In the genomic region with DNA sequence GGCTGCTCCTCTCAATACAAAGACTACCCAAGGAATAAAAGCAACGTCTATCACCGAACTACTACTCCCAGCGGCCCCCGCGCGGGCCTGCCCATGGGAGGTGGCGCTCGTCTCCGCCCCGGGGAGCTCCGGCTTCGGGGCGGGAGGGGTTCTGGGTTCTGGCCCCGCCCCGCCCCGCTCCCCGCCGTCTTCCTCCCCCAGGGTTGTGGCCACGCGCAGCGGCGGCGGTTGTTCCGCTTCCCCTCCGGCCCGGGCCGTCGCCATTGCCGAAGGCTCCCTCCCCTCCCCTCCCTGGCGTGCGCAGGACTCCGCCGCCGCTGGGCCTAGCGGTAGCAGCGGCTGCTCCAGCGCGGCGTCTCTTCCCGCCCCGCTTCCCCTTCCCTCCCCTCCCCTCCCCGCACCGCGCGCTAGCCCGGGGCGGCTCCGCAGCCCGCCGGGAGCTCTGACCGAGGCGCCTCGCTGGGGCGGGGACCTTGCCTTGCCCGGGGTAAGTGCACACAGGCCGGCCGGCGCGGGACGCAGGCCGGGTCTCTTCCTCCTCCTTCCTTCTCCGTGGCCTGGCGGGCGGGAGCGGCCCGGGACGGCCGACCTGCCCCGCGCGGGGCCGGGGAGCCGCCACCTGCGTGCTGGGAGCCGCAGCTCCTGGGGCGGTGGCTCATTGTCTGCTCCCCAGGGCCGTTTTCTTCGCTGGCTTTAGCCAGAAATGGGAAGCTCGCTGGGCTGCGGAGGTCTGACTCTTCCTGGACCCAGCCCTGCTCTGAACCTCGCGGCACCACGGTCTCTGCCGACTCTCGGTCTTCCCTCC, we compare ENCODE assay signal across 8 cellular contexts.
DNase-seq lines count a peak whose midpoint lies in the region; ATAC-seq lines count a peak whose summit lies in the region.

A gene (plus strand): TSS at position 187 of the 805 bp plus-strand sequence. CDS start 42,790 bp downstream, outside the sequence.

- ATAC-seq in GM19397 (IDR thresholded peaks at IDR 0.05; ENCODE audit: unreplicated experiment) (peak; percentile 88), HG03565 (IDR thresholded peaks at IDR 0.05; ENCODE audit: unreplicated experiment) (peak; percentile 79)

- peak; percentile 35 to 96 (median 89) for DNase-seq in C1 segment of cervical spinal cord (lab: John Stamatoyannopoulos, UW)
- peak; percentile 97 for DNase-seq in NCI-H82 (lab: John Stamatoyannopoulos, UW)
- DNase-seq in activated CD4-positive, alpha-beta T cell treated with anti-CD3 and anti-CD28 coated beads, Interleukin-2, amount 50 U/mL, for 4 hours, result peak; percentile 86 to 89
- peak; percentile 76 for DNase-seq in dedifferentiated amniotic fluid mesenchymal stem cell (ENCODE audit: extremely low spot score)
- peak; percentile 96 for DNase-seq in left kidney (ENCODE audit: low read depth, low spot score)
- DNase-seq in stimulated activated CD4-positive, alpha-beta T cell treated with anti-CD3 and anti-CD28 coated beads, Interleukin-1b, Interleukin-23, amount 100 ng/mL, for 48 hours, result peak; percentile 87

Comparison
In these comparisons a context has a peak if more than half of its experiments do, and no peak if none do; other contexts are left out.
1. Peak in every context shown above with its lines: DNase-seq and ATAC-seq.